21 cellular contexts compared by ENCODE assay signal in the genomic region with DNA sequence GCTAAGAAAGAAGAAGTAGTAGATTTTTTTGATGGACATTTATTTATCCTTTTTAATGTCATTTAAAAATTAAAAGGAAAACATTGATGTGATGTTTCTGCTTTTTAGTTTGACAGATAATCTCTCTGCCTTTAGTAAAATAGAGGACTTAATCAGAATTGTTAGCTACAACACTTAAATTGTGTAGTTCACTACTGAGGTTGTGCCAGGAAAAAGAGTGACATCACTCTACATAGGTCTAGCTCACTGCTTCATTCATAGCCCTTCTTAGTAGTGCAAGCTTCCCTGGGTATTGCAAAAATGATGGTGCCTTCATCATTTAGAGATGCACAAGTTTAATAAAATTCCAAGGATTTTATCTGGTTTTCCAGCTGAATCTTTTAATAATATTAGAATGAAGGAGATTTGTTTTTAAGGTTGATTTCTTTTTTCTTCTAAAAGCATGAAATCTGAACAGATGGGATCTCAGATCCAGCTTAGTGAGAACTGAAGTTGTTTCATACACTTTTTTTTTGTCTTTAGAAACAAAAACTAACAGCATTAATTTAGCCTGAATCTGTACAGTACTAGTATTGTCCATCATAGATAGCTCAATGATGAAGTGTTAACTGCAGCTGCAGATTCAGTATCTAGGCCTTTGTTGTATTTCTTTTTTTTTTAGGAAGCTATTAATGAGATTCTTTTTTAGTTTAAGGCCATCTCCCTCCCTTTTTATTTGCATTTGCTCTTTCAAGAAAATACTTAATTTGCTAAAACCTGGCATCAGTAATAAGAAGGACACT. TPM values are rescaled to one million over a fixed set of nuclear protein-coding genes. Genes with fewer than 3 reads are reported as not detected.
"Had no signal": no experiment of that assay in that cellular context is flagged by ENCODE, and none has a peak within 500 bp of the region (broad histone marks: within the 10 kb centered on the region; RNA-seq: fewer than 3 reads in every experiment).

No MANE protein-coding gene starts in this region.

- DNase-seq: central memory CD4-positive, alpha-beta T cell; cortex of kidney; effector memory CD8-positive, alpha-beta T cell; mammary epithelial cell; occipital lobe; pancreas; retina; right lobe of liver; stimulated activated CD4-positive, alpha-beta T cell treated with anti-CD3 and anti-CD28 coated beads, Interleukin-4, amount 100 ng/mL, for 1 hour; stimulated activated CD8-positive, alpha-beta memory T cell treated with anti-CD3 and anti-CD28 coated beads, Interleukin-4, amount 100 ng/mL, for 48 hours; trophoblast cell had no signal

- H3K4me3 ChIP-seq: esophagus muscularis mucosa, gastroesophageal sphincter, hepatocyte, neural progenitor cell, pancreas, prostate gland, right lobe of liver had no signal

- H3K4me1 ChIP-seq: esophagus muscularis mucosa, gastroesophageal sphincter, neural progenitor cell, pancreas, prostate gland, right lobe of liver had no signal

- H3K9me3 ChIP-seq: esophagus muscularis mucosa, gastroesophageal sphincter, pancreas, prostate gland, right lobe of liver had no signal

- H3K27ac ChIP-seq: epithelial cell of prostate, esophagus muscularis mucosa, gastroesophageal sphincter, hepatocyte, neural progenitor cell, pancreas, prostate gland, right lobe of liver had no signal

- ATAC-seq: effector memory CD8-positive, alpha-beta T cell; gastroesophageal sphincter; natural killer cell treated with Interleukin-12 subunit alpha and Interleukin-12 subunit beta and Interleukin-15 and Interleukin-18, amount 100 ng/mL, for 72 hours; pancreas; right lobe of liver; stimulated activated effector memory CD8-positive, alpha-beta T cell treated with anti-CD3 and anti-CD28 coated beads, Interleukin-12 subunit alpha, Interleukin-12 subunit beta, amount 100 ng/mL, for 72 hours had no signal

- H3K36me3 ChIP-seq: esophagus muscularis mucosa, gastroesophageal sphincter, neural progenitor cell, pancreas, prostate gland, right lobe of liver had no signal

RNA-seq across cellular contexts. Expression of gene TMEFF2, which starts 20.6 kb away (rescaled TPM):
- total RNA-seq: fibroblast of villous mesenchyme; kidney epithelial cell; mammary epithelial cell; natural killer cell treated with Interleukin-12 subunit alpha and Interleukin-12 subunit beta and Interleukin-15 and Interleukin-18, amount 100 ng/mL, for 72 hours; right lobe of liver had no signal
